ENCODE assay signal across 8 cellular contexts in genomic region chr9:114592356-114592755, GRCh38. TPM values are rescaled to one million over a fixed set of nuclear protein-coding genes. Genes with fewer than 3 reads are reported as not detected.
DNase-seq lines count a peak whose midpoint lies in the region; ATAC-seq and TF ChIP-seq lines count a peak whose summit lies in the region.

No MANE protein-coding gene starts in this region.

- H3K79me2 ChIP-seq in fibroblast of lung (ENCODE audit: control insufficient read depth, insufficient read depth, low read length), result peaks cover 77% of the 10 kb centered on the region

- intact Hi-C loops in Caco-2 (cut with micrococcal nuclease; ENCODE audit: unreplicated experiment), result no loop called here

- H3K9me3 ChIP-seq in fibroblast of lung (ENCODE audit: control insufficient read depth, insufficient read depth, low read depth, low read length), result no peaks in the 10 kb centered on the region
- no peaks in the 10 kb centered on the region for H3K9me3 ChIP-seq in SJCRH30 (replicated peaks)
- no peaks in the 10 kb centered on the region for H3K9me3 ChIP-seq in Caco-2

- in situ Hi-C loops in KBM-7 (cut with MboI; ENCODE audit: low pct_unique_long_range_greater_than_20kb, low sequenced_read_pairs), result no loop called here

- BruUV-seq in Caco-2 (replicated peaks; lab: Mats Ljungman, UMichigan), result no TSS peak

- H3K27me3 Mint-ChIP-seq in Caco-2 (ENCODE audit: insufficient read depth, unreplicated experiment), result no peaks in the 10 kb centered on the region

- H3K9ac ChIP-seq in fibroblast of lung (ENCODE audit: insufficient read depth, low read length), result no peak overlapping the region

- H3K27ac ChIP-seq in fibroblast of lung (ENCODE audit: insufficient read depth, low read length), result no peak overlapping the region
- no peak overlapping the region for H3K27ac ChIP-seq in SJCRH30

- no peak overlapping the region for H3K27ac Mint-ChIP-seq in Caco-2 (ENCODE audit: unreplicated experiment)

- H3K9me3 Mint-ChIP-seq in Caco-2 (ENCODE audit: unreplicated experiment), result no peaks in the 10 kb centered on the region

- TF ChIP-seq CTCF in AG09309 (IDR thresholded peaks at IDR 0.05; ENCODE audit: control insufficient read depth, insufficient read depth, low read depth, low read length, missing control alignments) (peak; percentile 25), fibroblast of lung (conservative IDR thresholded peaks at IDR 0.05 in 1 of 2, IDR thresholded peaks at IDR 0.05 in 1 of 2; ENCODE audit: low read depth in 1 of 2, low read length in 2 of 2) (peak; percentile 8 to 16), Caco-2 (IDR thresholded peaks at IDR 0.05; ENCODE audit: insufficient read depth in 1 of 2, low read depth in 1 of 2, low read length in 1 of 2, severe bottlenecking in 1 of 2, unreplicated experiment in 1 of 2) (no peak)

- CTCF ChIA-PET in Caco-2 (lab: Charles Lee), result interaction anchor here (1.6 kb wide), 1 partner anchor 61 kb away, joined by 6 read pairs; no protein-coding TSS in a partner anchor

- no peak overlapping the region for H2AFZ ChIP-seq in fibroblast of lung (ENCODE audit: low read length)

- H4K20me1 ChIP-seq in fibroblast of lung (ENCODE audit: control insufficient read depth, extremely low read depth, insufficient read depth, low read length), result peaks cover 3% of the 10 kb centered on the region

- H3K27me3 ChIP-seq in fibroblast of lung (ENCODE audit: control insufficient read depth, insufficient read depth, low read length) (no peaks in the 10 kb centered on the region), SJCRH30 (no peaks in the 10 kb centered on the region), Caco-2 (replicated peaks; ENCODE audit: control insufficient read depth, insufficient read depth, low read length) (no peaks in the 10 kb centered on the region)

- H3K4me3 ChIP-seq in AG09309 (ENCODE audit: control insufficient read depth, low read depth, low read length), result no peak overlapping the region
- H3K4me3 ChIP-seq in fibroblast of lung (replicated peaks in 1 of 4; ENCODE audit: control extremely low read depth in 1 of 4, insufficient read depth in 1 of 4, low read depth in 3 of 4, low read length in 4 of 4), result no peak overlapping the region
- H3K4me3 ChIP-seq in SJCRH30, result no peak overlapping the region
- no peak overlapping the region for H3K4me3 ChIP-seq in Caco-2 (ENCODE audit: low read depth, low read length)

- H3K4me3 Mint-ChIP-seq in Caco-2 (ENCODE audit: unreplicated experiment), result no peak overlapping the region

- H3K4me1 ChIP-seq in fibroblast of lung (ENCODE audit: control insufficient read depth, extremely low read depth, insufficient read depth, low read length) (peaks cover 2% of the 10 kb centered on the region), SJCRH30 (peaks cover 9% of the 10 kb centered on the region; the same call in 1 of the 2 replicates), Caco-2 (peaks cover 17% of the 10 kb centered on the region)

- POLR2A ChIA-PET in Caco-2 (lab: Charles Lee), result interaction anchor here (0.6 kb wide), 1 partner anchor 14 kb away, joined by 3 read pairs; no protein-coding TSS in a partner anchor

- peaks cover 26% of the 10 kb centered on the region for H3K4me1 Mint-ChIP-seq in Caco-2 (ENCODE audit: low read depth, unreplicated experiment)

- DNase-seq in AG09309 (ENCODE audit: low read depth), result no peak
- DNase-seq in KBM-7, result peak; percentile 92
- peak; percentile 44 for DNase-seq in activated T-cell treated with anti-CD3 and anti-CD28 coated beads, Interleukin-2, amount 50 U/mL, for 1 hour
- peak in 1 of 2 donors; percentile 32 for DNase-seq in fibroblast of lung (ENCODE audit: low read depth in 2 of 2)
- peak; percentile 19 for DNase-seq in stimulated activated CD4-positive, alpha-beta T cell treated with anti-CD3 and anti-CD28 coated beads, Interleukin-4, amount 100 ng/mL, for 1 hour
- no peak for DNase-seq in SJCRH30
- no peak for DNase-seq in Caco-2

- H3K36me3 Mint-ChIP-seq in Caco-2 (ENCODE audit: insufficient read depth, unreplicated experiment), result peaks cover 65% of the 10 kb centered on the region

- no peak overlapping the region for H3K4me2 ChIP-seq in fibroblast of lung (ENCODE audit: extremely low read depth, insufficient read depth, low read length)

- H3K36me3 ChIP-seq in fibroblast of lung (ENCODE audit: control insufficient read depth, insufficient read depth, low read length) (peaks cover 4% of the 10 kb centered on the region), SJCRH30 (peaks cover 46% of the 10 kb centered on the region), Caco-2 (ENCODE audit: control insufficient read depth, insufficient read depth, low read length) (peaks cover 3% of the 10 kb centered on the region)

- ATAC-seq in GM19324 (IDR thresholded peaks at IDR 0.05; ENCODE audit: low FRiP score, unreplicated experiment), result no peak

RNA-seq across cellular contexts. Expression of gene ATP6V1G1, which starts 4.8 kb away (rescaled TPM):
- total RNA-seq in fibroblast of lung (102 and 111 TPM in 2 replicates), Caco-2 (2022) (143 and 147 TPM in 2 replicates)
- polyA plus RNA-seq in fibroblast of lung, result 92.7 and 97.6 TPM in 2 replicates
- 71.6 and 72.2 TPM in 2 replicates for polyA plus RNA-seq in fibroblast of lung (2012)
- 0.98 and 4.5 TPM in 2 replicates for polyA minus RNA-seq in fibroblast of lung (ENCODE audit: low replicate concordance)
- 125 and 128 TPM in 2 replicates for total RNA-seq in SJCRH30 (2014; rRNA removed; shearing (Covaris generic))

RNA-seq across cellular contexts. Expression of gene TMEM268, which starts 18.7 kb away (rescaled TPM):
- total RNA-seq in fibroblast of lung, result 5.4 and 7.3 TPM in 2 replicates
- polyA plus RNA-seq in fibroblast of lung, result 5.4 and 7.7 TPM in 2 replicates
- polyA plus RNA-seq in fibroblast of lung (2012), result 2.8 and 4.3 TPM in 2 replicates
- 9.6 and 14.3 TPM in 2 replicates for polyA minus RNA-seq in fibroblast of lung (ENCODE audit: low replicate concordance)
- 9.8 and 10.2 TPM in 2 replicates for total RNA-seq in SJCRH30 (2014; rRNA removed; shearing (Covaris generic))
- 15.1 and 21.2 TPM in 2 replicates for total RNA-seq in Caco-2 (2022)

Comparison
In these comparisons a context has a peak if more than half of its experiments do, and no peak if none do; other contexts are left out.
1. DNase-seq: peak in KBM-7 (single experiment), activated T-cell treated with anti-CD3 and anti-CD28 coated beads, Interleukin-2, amount 50 U/mL, for 1 hour (single experiment) and stimulated activated CD4-positive, alpha-beta T cell treated with anti-CD3 and anti-CD28 coated beads, Interleukin-4, amount 100 ng/mL, for 1 hour (single experiment); none in AG09309 (single experiment), SJCRH30 (0 of 2) and Caco-2 (0 of 2).
2. CTCF ChIP-seq: peak in AG09309 (single experiment) and fibroblast of lung (2 of 2); none in Caco-2 (0 of 2).